In the genomic region with DNA sequence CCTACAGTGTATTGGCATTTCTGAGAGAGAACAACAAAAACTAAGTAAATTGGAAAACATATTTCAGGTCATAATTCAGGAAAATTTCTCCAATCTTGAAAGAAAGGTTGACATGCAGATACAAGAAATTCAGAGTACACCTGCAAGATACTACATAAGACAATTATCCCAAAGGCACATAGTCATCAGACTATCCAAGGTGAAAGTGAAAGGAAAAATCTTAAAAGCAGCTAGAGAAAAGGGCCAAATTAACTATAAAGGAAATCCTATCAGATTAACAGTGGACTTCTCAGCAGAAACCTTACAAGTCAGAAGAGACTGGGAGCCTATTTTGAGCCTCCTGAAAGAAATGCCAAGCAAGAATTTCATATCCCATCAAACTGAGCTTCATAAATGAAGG, we compare ENCODE assay signal across 18 cellular contexts.
DNase-seq lines count a peak whose midpoint lies in the region; ATAC-seq, FAIRE-seq and TF ChIP-seq lines count a peak whose summit lies in the region.
"Had no signal": no experiment of that assay in that cellular context is flagged by ENCODE, and none has a peak within 500 bp of the region (broad histone marks: within the 10 kb centered on the region; RNA-seq: fewer than 3 reads in every experiment).

No MANE protein-coding gene starts in this region.

- H3K9me3 ChIP-seq in MM.1S (replicated peaks; ENCODE audit: insufficient read depth, low read length) (no peaks in the 10 kb centered on the region), endothelial cell of umbilical vein (replicated peaks; ENCODE audit: control insufficient read depth, insufficient read depth, low read length) (no peaks in the 10 kb centered on the region), neuron (ENCODE audit: low read length) (no peaks in the 10 kb centered on the region), heart left ventricle (peaks cover 0 to 7% (median 0%) of the 10 kb centered on the region in 12 donors)
- H3K9me3 ChIP-seq: HAP-1 had no signal

- H4K20me1 ChIP-seq in MM.1S (ENCODE audit: insufficient read depth, low read length): no peaks in the 10 kb centered on the region
- H4K20me1 ChIP-seq in endothelial cell of umbilical vein (replicated peaks; ENCODE audit: control insufficient read depth, extremely low read depth, insufficient read depth, low read length): no peaks in the 10 kb centered on the region

- dilution Hi-C loops in endothelial cell of umbilical vein (cut with MboI; ENCODE audit: extremely low pct_ligation_motif_present, low sequenced_read_pairs): no loop called here

- H3K79me2 ChIP-seq in MM.1S (ENCODE audit: low read length) (no peaks in the 10 kb centered on the region), endothelial cell of umbilical vein (ENCODE audit: control insufficient read depth, insufficient read depth, low read length) (no peaks in the 10 kb centered on the region)

- no peak overlapping the region for H3K27ac ChIP-seq in MM.1S (ENCODE audit: low read length)
- no peak overlapping the region for H3K27ac ChIP-seq in endothelial cell of umbilical vein (ENCODE audit: insufficient read depth, low read depth, low read length)
- no peak overlapping the region for H3K27ac ChIP-seq in heart left ventricle
- H3K27ac ChIP-seq: HL-60 had no signal

- TF ChIP-seq POLR2A in endothelial cell of umbilical vein (IDR thresholded peaks at IDR 0.05; ENCODE audit: low read depth, low read length) (no peak), GM12891 (IDR thresholded peaks at IDR 0.05; ENCODE audit: low read depth, low read length) (no peak), heart left ventricle (IDR thresholded peaks at IDR 0.05) (no peak)

- CTCF ChIA-PET in endothelial cell of umbilical vein (lab: Charles Lee): interaction anchor here (1.0 to 1.6 kb wide), 4 partner anchors 9 to 16 kb away, joined by 3 to 5 read pairs (median 4); no protein-coding TSS in a partner anchor

- no peaks in the 10 kb centered on the region for H3K9me2 ChIP-seq in MM.1S (replicated peaks; ENCODE audit: insufficient read depth, low read length)

- H3K27me3 ChIP-seq in MM.1S (replicated peaks; ENCODE audit: insufficient read depth, low read length) (no peaks in the 10 kb centered on the region), endothelial cell of umbilical vein (ENCODE audit: control insufficient read depth in 2 of 2, insufficient read depth in 2 of 2, low read length in 2 of 2) (no peaks in the 10 kb centered on the region), neuron (ENCODE audit: insufficient read depth, low read length) (no peaks in the 10 kb centered on the region), heart left ventricle (no peaks in the 10 kb centered on the region)

- H3K36me3 ChIP-seq in MM.1S (replicated peaks; ENCODE audit: insufficient read depth, low read length) (no peaks in the 10 kb centered on the region), endothelial cell of umbilical vein (ENCODE audit: control insufficient read depth in 2 of 2, extremely low read depth in 1 of 2, insufficient read depth in 2 of 2, low read length in 2 of 2) (no peaks in the 10 kb centered on the region), neuron (ENCODE audit: insufficient read depth, low read length) (no peaks in the 10 kb centered on the region), heart left ventricle (no peaks in the 10 kb centered on the region)
- H3K36me3 ChIP-seq: HAP-1 had no signal

- FAIRE-seq in endothelial cell of umbilical vein (lab: Jason Lieb, UNC) (no peak), GM12891 (lab: Jason Lieb, UNC) (no peak)
- FAIRE-seq: A204.1 had no signal

- intact Hi-C loops in endothelial cell of umbilical vein (cut with micrococcal nuclease): no loop called here
- intact Hi-C loops in heart left ventricle (cut with DNase I): no loop called here

- H3K4me3 ChIP-seq in MM.1S (ENCODE audit: low read length) (no peak overlapping the region), endothelial cell of umbilical vein (replicated peaks in 1 of 3; ENCODE audit: insufficient read depth in 1 of 3, low read depth in 1 of 3, low read length in 3 of 3) (no peak overlapping the region), neuron (ENCODE audit: low read length) (no peak overlapping the region), heart left ventricle (no peak overlapping the region)
- H3K4me3 ChIP-seq: HAP-1 had no signal

- BruUV-seq in endothelial cell of umbilical vein (replicated peaks; lab: Mats Ljungman, UMichigan): no TSS peak

- POLR2A ChIA-PET in endothelial cell of umbilical vein (lab: Charles Lee): no interaction called here

- DNase-seq in EL (peak; percentile 6), MM.1S (peak; percentile 11), endothelial cell of umbilical vein (ENCODE audit: low read depth, low spot score) (peak; percentile 13), GM12891 (ENCODE audit: insufficient read length, low spot score) (no peak), heart left ventricle (no peak)
- DNase-seq: CD4-positive, CD25-positive, alpha-beta regulatory T cell; KG1; MV-4-11; NCI-H1694; NCI-H2081; NCI-H2171 treated with DMSO at 0.1 percent for 48 hours; NCI-H526; Right ventricle myocardium superior had no signal

- no peak for ATAC-seq in heart left ventricle
- ATAC-seq in GM21786 (IDR thresholded peaks at IDR 0.05; ENCODE audit: unreplicated experiment): no peak

- H3K9me1 ChIP-seq in endothelial cell of umbilical vein (replicated peaks; ENCODE audit: control insufficient read depth, extremely low read depth, insufficient read depth, low read length): no peaks in the 10 kb centered on the region

- H2AFZ ChIP-seq in MM.1S (ENCODE audit: low read length): no peak overlapping the region
- no peak overlapping the region for H2AFZ ChIP-seq in endothelial cell of umbilical vein (ENCODE audit: low read depth, low read length)
- H2AFZ ChIP-seq in neuron (ENCODE audit: low read depth, low read length): peak overlapping the region; percentile 49

- H3K4me1 ChIP-seq in MM.1S (ENCODE audit: low read length): no peaks in the 10 kb centered on the region
- H3K4me1 ChIP-seq in endothelial cell of umbilical vein (ENCODE audit: control insufficient read depth, extremely low read depth, insufficient read depth, low read length): no peaks in the 10 kb centered on the region
- H3K4me1 ChIP-seq in neuron (ENCODE audit: insufficient read depth, low read length): peaks cover 10% of the 10 kb centered on the region
- H3K4me1 ChIP-seq in heart left ventricle: no peaks in the 10 kb centered on the region
- H3K4me1 ChIP-seq: HAP-1 had no signal

- TF ChIP-seq CTCF in MM.1S (IDR thresholded peaks at IDR 0.05; ENCODE audit: low read length) (no peak), endothelial cell of umbilical vein (IDR thresholded peaks at IDR 0.05; ENCODE audit: extremely low read depth in 1 of 2, insufficient read depth in 1 of 2, low read depth in 1 of 2, low read length in 2 of 2) (no peak), heart left ventricle (IDR thresholded peaks at IDR 0.05) (no peak)

- H3K4me2 ChIP-seq in MM.1S (ENCODE audit: low read depth, low read length): no peak overlapping the region
- H3K4me2 ChIP-seq in endothelial cell of umbilical vein (ENCODE audit: insufficient read depth, low read length): no peak overlapping the region

- H3F3A ChIP-seq in MM.1S (ENCODE audit: insufficient read depth, low read length): no peaks in the 10 kb centered on the region

- H3K9ac ChIP-seq in MM.1S (ENCODE audit: low read length) (no peak overlapping the region), endothelial cell of umbilical vein (replicated peaks; ENCODE audit: extremely low read depth, insufficient read depth, low read length) (no peak overlapping the region)

TF ChIP-seq in endothelial cell of umbilical vein, 7 proteins besides CTCF, POLR2A, EP300 and RAD21:
- TF ChIP-seq, protein P1, sequence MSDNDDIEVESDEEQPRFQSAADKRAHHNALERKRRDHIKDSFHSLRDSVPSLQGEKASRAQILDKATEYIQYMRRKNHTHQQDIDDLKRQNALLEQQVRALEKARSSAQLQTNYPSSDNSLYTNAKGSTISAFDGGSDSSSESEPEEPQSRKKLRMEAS (IDR thresholded peaks at IDR 0.05; ENCODE audit: insufficient read depth, insufficient read length): no peak
- TF ChIP-seq JUN (IDR thresholded peaks at IDR 0.05; ENCODE audit: borderline replicate concordance, insufficient read depth, insufficient read length, low read depth) (no peak), MYC (IDR thresholded peaks at IDR 0.05; ENCODE audit: low read depth, low read length) (no peak), GATA2 (IDR thresholded peaks at IDR 0.05; ENCODE audit: insufficient read depth, insufficient read length, low read depth, low read length) (no peak), EZH2 (IDR thresholded peaks at IDR 0.05; ENCODE audit: borderline replicate concordance, low read depth, low read length, severe bottlenecking) (no peak)
TF ChIP-seq in endothelial cell of umbilical vein: peak in this region for 0.

TF ChIP-seq in GM12891, 5 proteins besides CTCF, POLR2A, EP300 and RAD21:
- TF ChIP-seq POU2F2 (IDR thresholded peaks at IDR 0.05; ENCODE audit: low read depth, low read length) (no peak), TAF1 (IDR thresholded peaks at IDR 0.05; ENCODE audit: low read depth, low read length) (no peak), SPI1 (IDR thresholded peaks at IDR 0.05; ENCODE audit: low read depth, low read length) (no peak), POLR2AphosphoS5 (IDR thresholded peaks at IDR 0.05; ENCODE audit: low read depth, low read length) (no peak), PAX5 (IDR thresholded peaks at IDR 0.05; ENCODE audit: insufficient read depth, low read length, severe bottlenecking) (no peak)

Comparison
In these comparisons a context has a peak if more than half of its experiments do, and no peak if none do; other contexts are left out.
1. DNase-seq: peak in EL (single experiment), MM.1S (single experiment) and endothelial cell of umbilical vein (single experiment); none in GM12891 (single experiment) and heart left ventricle (0 of 5).